9 cellular contexts compared by ENCODE assay signal in the genomic region with DNA sequence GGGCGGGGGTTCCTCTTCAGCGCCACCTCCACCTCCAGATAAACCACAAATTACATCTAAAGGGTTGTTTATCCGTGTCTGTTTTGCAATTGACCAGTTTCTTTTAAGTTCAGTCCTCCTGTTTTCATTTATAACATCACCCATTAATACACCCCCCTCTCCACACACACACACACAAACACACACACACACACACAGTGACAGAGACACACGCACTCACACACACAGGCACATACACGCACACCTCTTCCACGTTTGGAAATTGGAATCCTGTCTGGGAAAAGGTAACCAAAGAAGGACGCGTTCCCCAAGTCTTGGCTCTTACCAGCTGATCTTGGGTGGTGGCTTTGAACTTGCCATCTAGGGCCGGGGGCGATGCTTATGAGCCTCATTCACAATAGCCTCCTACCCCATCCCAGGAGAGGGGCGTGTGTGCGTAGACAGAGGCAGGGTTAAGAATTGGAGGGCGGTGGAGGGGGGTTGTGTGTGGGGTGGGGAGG. TPM values are rescaled to one million over a fixed set of nuclear protein-coding genes. Genes with fewer than 3 reads are reported as not detected.
DNase-seq lines count a peak whose midpoint lies in the region; ATAC-seq and TF ChIP-seq lines count a peak whose summit lies in the region.
"Had no signal": no experiment of that assay in that cellular context is flagged by ENCODE, and none has a peak within 500 bp of the region (broad histone marks: within the 10 kb centered on the region; RNA-seq: fewer than 3 reads in every experiment).

No MANE protein-coding gene starts in this region.

- no peaks in the 10 kb centered on the region for H3K36me3 ChIP-seq in ascending aorta
- no peaks in the 10 kb centered on the region for H3K36me3 ChIP-seq in lower lobe of right lung
- H3K36me3 ChIP-seq in tibial artery = no peaks in the 10 kb centered on the region

- H3K27ac Mint-ChIP-seq in activated naive CD4-positive, alpha-beta T cell treated with anti-CD3 and anti-CD28 coated beads, Interleukin-2, amount 50 U/mL, for 24 hours = peak overlapping the region; percentile 56
- no peak overlapping the region for H3K27ac Mint-ChIP-seq in activated naive CD4-positive, alpha-beta T cell treated with anti-CD3 and anti-CD28 coated beads for 36 hours

- peak overlapping the region; percentile 56 for H3K4me3 Mint-ChIP-seq in activated naive CD4-positive, alpha-beta T cell treated with anti-CD3 and anti-CD28 coated beads, Interleukin-2, amount 50 U/mL, for 24 hours
- H3K4me3 Mint-ChIP-seq in activated naive CD4-positive, alpha-beta T cell treated with anti-CD3 and anti-CD28 coated beads for 36 hours = no peak overlapping the region

- intact Hi-C loops in activated naive CD4-positive, alpha-beta T cell treated with anti-CD3 and anti-CD28 coated beads for 36 hours (cut with micrococcal nuclease) = loop anchor here (10.0 kb wide), 1 partner anchor 431 kb away; no protein-coding TSS in a partner anchor
- intact Hi-C loops in ascending aorta (cut with DNase I) (no loop called here), lower lobe of right lung (cut with DNase I) (no loop called here), tibial artery (cut with DNase I; ENCODE audit: low total_unique reads) (loop anchor here (10.0 kb wide), 1 partner anchor 431 kb away; no protein-coding TSS in a partner anchor)

- H3K27ac ChIP-seq in ascending aorta (no peak overlapping the region), lower lobe of right lung (no peak overlapping the region), tibial artery (no peak overlapping the region)

- H3K4me1 ChIP-seq in ascending aorta = peaks cover 3 to 28% of the 10 kb centered on the region in 2 donors
- H3K4me1 ChIP-seq in lower lobe of right lung = peaks cover 20% of the 10 kb centered on the region
- peaks cover 6 to 46% (median 42%) of the 10 kb centered on the region in 4 donors for H3K4me1 ChIP-seq in tibial artery

- H3K36me3 Mint-ChIP-seq in activated naive CD4-positive, alpha-beta T cell treated with anti-CD3 and anti-CD28 coated beads, Interleukin-2, amount 50 U/mL, for 24 hours = no peaks in the 10 kb centered on the region
- no peaks in the 10 kb centered on the region for H3K36me3 Mint-ChIP-seq in activated naive CD4-positive, alpha-beta T cell treated with anti-CD3 and anti-CD28 coated beads for 36 hours (ENCODE audit: low read depth)

- H3K9me3 Mint-ChIP-seq in activated naive CD4-positive, alpha-beta T cell treated with anti-CD3 and anti-CD28 coated beads, Interleukin-2, amount 50 U/mL, for 24 hours = no peaks in the 10 kb centered on the region
- H3K9me3 Mint-ChIP-seq in activated naive CD4-positive, alpha-beta T cell treated with anti-CD3 and anti-CD28 coated beads for 36 hours = no peaks in the 10 kb centered on the region

- peaks cover 10% of the 10 kb centered on the region for H3K4me1 Mint-ChIP-seq in activated naive CD4-positive, alpha-beta T cell treated with anti-CD3 and anti-CD28 coated beads, Interleukin-2, amount 50 U/mL, for 24 hours
- peaks cover 10% of the 10 kb centered on the region for H3K4me1 Mint-ChIP-seq in activated naive CD4-positive, alpha-beta T cell treated with anti-CD3 and anti-CD28 coated beads for 36 hours (ENCODE audit: low read depth)

- peaks cover 8% of the 10 kb centered on the region for H3K27me3 ChIP-seq in ascending aorta
- H3K27me3 ChIP-seq in lower lobe of right lung (ENCODE audit: low read depth) = peaks cover 75% of the 10 kb centered on the region
- peaks cover 3 to 75% of the 10 kb centered on the region in 2 donors for H3K27me3 ChIP-seq in tibial artery

- H3K9me3 ChIP-seq in ascending aorta = no peaks in the 10 kb centered on the region
- no peaks in the 10 kb centered on the region for H3K9me3 ChIP-seq in lower lobe of right lung
- no peaks in the 10 kb centered on the region for H3K9me3 ChIP-seq in tibial artery

- DNase-seq in activated naive CD4-positive, alpha-beta T cell treated with anti-CD3 and anti-CD28 coated beads for 36 hours = no peak
- DNase-seq in ascending aorta (ENCODE audit: low spot score in 2 of 2) = no peak
- DNase-seq in lower lobe of right lung = no peak
- no peak for DNase-seq in tibial artery
- DNase-seq in stimulated activated CD4-positive, alpha-beta T cell treated with anti-CD3 and anti-CD28 coated beads, Interleukin-4, amount 100 ng/mL, for 24 hours = no peak
- no peak for DNase-seq in activated CD4-positive, alpha-beta T cell treated with anti-CD3 and anti-CD28 coated beads for 48 hours
- DNase-seq: T-helper 2 cell had no signal

- H3K27me3 Mint-ChIP-seq in activated naive CD4-positive, alpha-beta T cell treated with anti-CD3 and anti-CD28 coated beads, Interleukin-2, amount 50 U/mL, for 24 hours = peaks cover 42% of the 10 kb centered on the region
- H3K27me3 Mint-ChIP-seq in activated naive CD4-positive, alpha-beta T cell treated with anti-CD3 and anti-CD28 coated beads for 36 hours (ENCODE audit: low read depth) = peaks cover 60% of the 10 kb centered on the region

- ATAC-seq in lower lobe of right lung (no peak), HG02884 (IDR thresholded peaks at IDR 0.05; ENCODE audit: unreplicated experiment) (no peak)

- TF ChIP-seq CTCF in ascending aorta (IDR thresholded peaks at IDR 0.05) = no peak
- no peak for TF ChIP-seq CTCF in lower lobe of right lung (IDR thresholded peaks at IDR 0.05)
- no peak for TF ChIP-seq CTCF in tibial artery (IDR thresholded peaks at IDR 0.05)

- CTCF ChIA-PET in activated naive CD4-positive, alpha-beta T cell treated with anti-CD3 and anti-CD28 coated beads for 36 hours (lab: Charles Lee) = no interaction called here

- H3K4me3 ChIP-seq in ascending aorta = peak overlapping the region; percentile 57 to 59
- H3K4me3 ChIP-seq in lower lobe of right lung = peak overlapping the region; percentile 46
- peak overlapping the region; percentile 35 to 53 for H3K4me3 ChIP-seq in tibial artery

RNA-seq across cellular contexts. Expression of a gene that starts 0.4 kb away (rescaled TPM):
- total RNA-seq in activated naive CD4-positive, alpha-beta T cell treated with anti-CD3 and anti-CD28 coated beads for 36 hours = not detected
- total RNA-seq in ascending aorta (10.9 TPM), lower lobe of right lung (1.1 TPM)

RNA-seq across cellular contexts. Expression of a gene that starts 11.2 kb away (rescaled TPM):
- not detected for total RNA-seq in activated naive CD4-positive, alpha-beta T cell treated with anti-CD3 and anti-CD28 coated beads for 36 hours
- total RNA-seq in ascending aorta = not detected
- not detected for total RNA-seq in lower lobe of right lung

Comparison
In these comparisons a context has a peak if more than half of its experiments do, and no peak if none do; other contexts are left out.
1. intact Hi-C loops: an anchor here in activated naive CD4-positive, alpha-beta T cell treated with anti-CD3 and anti-CD28 coated beads for 36 hours (10.0 kb wide) and tibial artery (10.0 kb wide); none called in ascending aorta and lower lobe of right lung.